26 cellular contexts compared by ENCODE assay signal in genomic region chr7:155484483-155485399, GRCh38. TPM values are rescaled to one million over a fixed set of nuclear protein-coding genes. Genes with fewer than 3 reads are reported as not detected.
"Had no signal": no experiment of that assay in that cellular context is flagged by ENCODE, and none has a peak within 500 bp of the region (broad histone marks: within the 10 kb centered on the region; RNA-seq: fewer than 3 reads in every experiment).

No MANE protein-coding gene starts in this region.

- H3K27ac Mint-ChIP-seq: activated naive CD4-positive, alpha-beta T cell treated with anti-CD3 and anti-CD28 coated beads, Interleukin-2, amount 50 U/mL, for 24 hours; nephron progenitor cell; stimulated activated effector memory CD8-positive, alpha-beta T cell treated with anti-CD3 and anti-CD28 coated beads, Interleukin-12 subunit alpha, Interleukin-12 subunit beta, amount 100 ng/mL, for 72 hours; T-helper 1 cell treated with Interleukin-12 subunit alpha and Interleukin-12 subunit beta and Interleukin-4 antibody, amounts not matched to agents 30 μg/mL and 1 μg/mL, for 36 hours; WTC11 had no signal

- H3K36me3 Mint-ChIP-seq: activated naive CD4-positive, alpha-beta T cell treated with anti-CD3 and anti-CD28 coated beads, Interleukin-2, amount 50 U/mL, for 24 hours; brain; stimulated activated effector memory CD8-positive, alpha-beta T cell treated with anti-CD3 and anti-CD28 coated beads, Interleukin-12 subunit alpha, Interleukin-12 subunit beta, amount 100 ng/mL, for 72 hours had no signal

- H3K9me3 Mint-ChIP-seq: nephron progenitor cell; stimulated activated effector memory CD8-positive, alpha-beta T cell treated with anti-CD3 and anti-CD28 coated beads, Interleukin-12 subunit alpha, Interleukin-12 subunit beta, amount 100 ng/mL, for 72 hours had no signal

- H3K4me1 ChIP-seq: esophagus muscularis mucosa had no signal

- H3K4me3 Mint-ChIP-seq: activated naive CD4-positive, alpha-beta T cell treated with anti-CD3 and anti-CD28 coated beads, Interleukin-2, amount 50 U/mL, for 24 hours; brain; nephron progenitor cell; stimulated activated effector memory CD8-positive, alpha-beta T cell treated with anti-CD3 and anti-CD28 coated beads, Interleukin-12 subunit alpha, Interleukin-12 subunit beta, amount 100 ng/mL, for 72 hours; T-helper 1 cell treated with Interleukin-12 subunit alpha and Interleukin-12 subunit beta and Interleukin-4 antibody, amounts not matched to agents 30 μg/mL and 1 μg/mL, for 36 hours; WTC11 had no signal

- H3K27ac ChIP-seq: esophagus muscularis mucosa, vagina had no signal

- H3K36me3 ChIP-seq: esophagus muscularis mucosa, vagina had no signal

- ATAC-seq: stimulated activated effector memory CD8-positive, alpha-beta T cell treated with anti-CD3 and anti-CD28 coated beads, Interleukin-12 subunit alpha, Interleukin-12 subunit beta, amount 100 ng/mL, for 72 hours had no signal

- DNase-seq: activated CD4-positive, alpha-beta T cell treated with anti-CD3 and anti-CD28 coated beads, Interleukin-2, amount 50 U/mL, for 4 hours; activated gamma-delta T cell treated with Interleukin-2 at 50 U/mL for 16 hours; activated T-cell treated with anti-CD3 and anti-CD28 coated beads for 4 hours; dermis blood vessel endothelial cell; effector CD8-positive, alpha-beta T cell; left cardiac atrium; mesenchymal stem cell; mucosa of descending colon; nephron progenitor cell; occipital lobe; small intestine; stimulated activated CD4-positive, alpha-beta T cell treated with anti-CD3 and anti-CD28 coated beads, Interleukin-2, amount 100 ng/mL, for 24 hours; T1000; trophoblast cell had no signal

- H3K9me3 ChIP-seq: esophagus muscularis mucosa, mucosa of descending colon, vagina had no signal

- H3K27me3 ChIP-seq: vagina had no signal

- H3K4me3 ChIP-seq: esophagus muscularis mucosa, mucosa of descending colon, vagina had no signal

- FAIRE-seq: endothelial cell of umbilical vein, frontal cortex, islet of Langerhans, small intestine had no signal

RNA-seq across cellular contexts. Expression of gene EN2, which starts 26.8 kb away (rescaled TPM):
- total RNA-seq: dermis blood vessel endothelial cell, endothelial cell of umbilical vein, frontal cortex, mucosa of descending colon, occipital lobe, sciatic nerve, temporal lobe, WTC11 had no signal
- polyA plus RNA-seq: endothelial cell of umbilical vein, small intestine had no signal
